ENCODE assay signal across 10 cellular contexts in the genomic region with DNA sequence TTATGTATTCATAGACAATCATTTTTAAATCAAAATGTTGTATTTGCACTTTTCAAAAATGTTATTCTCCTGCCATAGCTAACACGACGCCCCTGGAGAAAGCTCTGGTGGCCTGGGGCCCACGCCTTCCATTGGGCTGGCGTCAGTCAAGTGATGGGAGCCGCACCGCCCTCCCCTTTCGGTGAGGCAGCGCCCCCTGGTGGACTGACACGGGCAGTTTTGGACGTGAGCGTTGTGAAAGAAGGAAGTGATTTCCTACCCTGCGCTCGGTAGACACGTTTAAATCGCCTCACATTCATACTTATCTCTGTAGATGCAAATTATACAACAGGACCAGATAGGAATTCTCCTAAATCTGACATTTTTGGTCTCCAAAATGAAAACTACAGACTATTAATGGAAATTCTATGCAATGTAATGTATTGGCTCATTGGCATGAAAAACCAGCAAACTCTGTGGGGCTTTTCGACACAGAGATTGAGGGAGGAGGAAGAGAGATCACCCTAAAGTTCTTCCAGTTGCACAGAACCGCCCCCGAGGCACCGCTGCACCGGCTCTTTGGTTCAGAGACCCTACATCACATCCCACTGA.
DNase-seq lines count a peak whose midpoint lies in the region; ATAC-seq and TF ChIP-seq lines count a peak whose summit lies in the region.
"Had no signal": no experiment of that assay in that cellular context is flagged by ENCODE, and none has a peak within 500 bp of the region (broad histone marks: within the 10 kb centered on the region; RNA-seq: fewer than 3 reads in every experiment).

No MANE protein-coding gene starts in this region.

- DNase-seq in NOMO-1 (lab: John Stamatoyannopoulos, UW; ENCODE audit: unreplicated experiment in 2 of 2) (peak; percentile 4 to 16), NOMO-1 treated with DMSO at 0.1 percent for 48 hours (lab: John Stamatoyannopoulos, UW; ENCODE audit: unreplicated experiment) (no peak), HCT116 (ENCODE audit: low read depth, low spot score) (no peak), NB4 (ENCODE audit: low read depth) (peak; percentile 78), glomerular endothelial cell (ENCODE audit: extremely low read depth, low read depth, low spot score) (peak; percentile 14), putamen (ENCODE audit: low spot score) (peak; percentile 23), OCI-M2 (lab: John Stamatoyannopoulos, UW; ENCODE audit: unreplicated experiment) (no peak)
- peak; percentile 67 for DNase-seq in activated CD4-positive, alpha-beta memory T cell treated with anti-CD3 and anti-CD28 coated beads for 36 hours

- H3K9me3 ChIP-seq in HCT116 (ENCODE audit: control insufficient read depth in 1 of 2, insufficient read depth in 1 of 2, low read depth in 1 of 2, low read length in 2 of 2): peaks cover 1 to 13% of the 10 kb centered on the region in 2 experiments; a peak in 2 of 4 replicates

- no peak overlapping the region for H3K4me3 Mint-ChIP-seq in activated CD4-positive, alpha-beta memory T cell treated with anti-CD3 and anti-CD28 coated beads for 36 hours
- H3K4me3 Mint-ChIP-seq: CD8-positive, alpha-beta T cell; dendritic cell treated with granulocyte-macrophage colony-stimulating factor and Interleukin-4, amounts not matched to agents 40 ng/mL and 50 ng/mL, for 4 days had no signal

- no peak overlapping the region for H3K27ac ChIP-seq in HCT116 (ENCODE audit: low read depth, low read length)

- no peak overlapping the region for H3K4me3 ChIP-seq in HCT116 (replicated peaks in 1 of 2; ENCODE audit: low read depth in 1 of 2, low read length in 2 of 2)
- H3K4me3 ChIP-seq in NB4 (ENCODE audit: low read depth, low read length): no peak overlapping the region

- H4K20me1 ChIP-seq in HCT116 (ENCODE audit: insufficient read depth): no peaks in the 10 kb centered on the region

- no peaks in the 10 kb centered on the region for H3K36me3 ChIP-seq in HCT116 (ENCODE audit: control insufficient read depth in 1 of 2, insufficient read depth in 2 of 2, low read length in 2 of 2)

- intact Hi-C loops in HCT116 (cut with micrococcal nuclease): no loop called here
- intact Hi-C loops in activated CD4-positive, alpha-beta memory T cell treated with anti-CD3 and anti-CD28 coated beads for 36 hours (cut with micrococcal nuclease): loop anchor here (5.0 kb wide), 1 partner anchor 1409 kb away; no protein-coding TSS in a partner anchor

- CTCF ChIA-PET in HCT116 (lab: Charles Lee): no interaction called here
- CTCF ChIA-PET in activated CD4-positive, alpha-beta memory T cell treated with anti-CD3 and anti-CD28 coated beads for 36 hours (lab: Charles Lee): interaction anchor here (0.5 to 1.2 kb wide), 3 partner anchors 350 to 1637 kb away, joined by 3 to 4 read pairs (median 3); no protein-coding TSS in a partner anchor

- no peaks in the 10 kb centered on the region for H3K27me3 Mint-ChIP-seq in activated CD4-positive, alpha-beta memory T cell treated with anti-CD3 and anti-CD28 coated beads for 36 hours
- H3K27me3 Mint-ChIP-seq: dendritic cell treated with granulocyte-macrophage colony-stimulating factor and Interleukin-4, amounts not matched to agents 40 ng/mL and 50 ng/mL, for 4 days had no signal

- no peak overlapping the region for H3K9ac ChIP-seq in HCT116 (ENCODE audit: low read length)

- TF ChIP-seq POLR2A in HCT116 (IDR thresholded peaks at IDR 0.05; ENCODE audit: borderline replicate concordance, extremely low read depth, insufficient read depth, insufficient read length) (no peak), NB4 (IDR thresholded peaks at IDR 0.05; ENCODE audit: extremely low read depth, insufficient read length) (no peak)

- no peaks in the 10 kb centered on the region for H3K9me2 ChIP-seq in HCT116 (ENCODE audit: insufficient read depth)

- no peak overlapping the region for H3K27ac Mint-ChIP-seq in activated CD4-positive, alpha-beta memory T cell treated with anti-CD3 and anti-CD28 coated beads for 36 hours
- H3K27ac Mint-ChIP-seq: CD8-positive, alpha-beta T cell; dendritic cell treated with granulocyte-macrophage colony-stimulating factor and Interleukin-4, amounts not matched to agents 40 ng/mL and 50 ng/mL, for 4 days had no signal

- RAD21 ChIA-PET in HCT116 (lab: Charles Lee; ENCODE audit: low non-redundant PET in 1 of 2, low total read pairs in 2 of 2, uncharacterized antibody in 2 of 2, unreplicated experiment in 2 of 2): no interaction called here

- no peaks in the 10 kb centered on the region for H3K79me2 ChIP-seq in HCT116 (ENCODE audit: insufficient read depth, low read length)

- no peak overlapping the region for H3K4me2 ChIP-seq in HCT116 (ENCODE audit: low read length)

- BruUV-seq in HCT116 (replicated peaks; lab: Mats Ljungman, UMichigan): no TSS peak

- H3K9me3 Mint-ChIP-seq in activated CD4-positive, alpha-beta memory T cell treated with anti-CD3 and anti-CD28 coated beads for 36 hours: peaks cover 6% of the 10 kb centered on the region
- H3K9me3 Mint-ChIP-seq: CD8-positive, alpha-beta T cell; dendritic cell treated with granulocyte-macrophage colony-stimulating factor and Interleukin-4, amounts not matched to agents 40 ng/mL and 50 ng/mL, for 4 days had no signal

- POLR2A ChIA-PET in HCT116 (lab: Charles Lee): no interaction called here
- POLR2A ChIA-PET in activated CD4-positive, alpha-beta memory T cell treated with anti-CD3 and anti-CD28 coated beads for 36 hours (lab: Charles Lee): no interaction called here

- H2AFZ ChIP-seq in HCT116 (ENCODE audit: low read depth, low read length, poor library complexity, severe bottlenecking): no peak overlapping the region

- TF ChIP-seq CTCF in HCT116 (IDR thresholded peaks at IDR 0.05 in 2 of 3, conservative IDR thresholded peaks at IDR 0.05 in 1 of 3; ENCODE audit: borderline replicate concordance in 1 of 3, insufficient read depth in 1 of 3, low read depth in 2 of 3, low read length in 2 of 3) (peak in 2 of 3 experiments; percentile 40 to 59; a peak in 4 of 6 replicates), NB4 (IDR thresholded peaks at IDR 0.05; ENCODE audit: low read depth, low read length) (peak; percentile 87)

- TF ChIP-seq RAD21 in HCT116 (IDR thresholded peaks at IDR 0.05; ENCODE audit: low read depth): peak; percentile 22; the same call in 1 of the 2 replicates

- no peaks in the 10 kb centered on the region for H3K27me3 ChIP-seq in HCT116 (ENCODE audit: insufficient read depth, low read length)

- ATAC-seq in HCT116: peak; percentile 57
- ATAC-seq: CD8-positive, alpha-beta T cell had no signal

- H3K4me1 Mint-ChIP-seq in activated CD4-positive, alpha-beta memory T cell treated with anti-CD3 and anti-CD28 coated beads for 36 hours (ENCODE audit: low read depth): no peaks in the 10 kb centered on the region

- H3K4me1 ChIP-seq in HCT116 (ENCODE audit: control insufficient read depth in 1 of 2, insufficient read depth in 2 of 2, low read length in 2 of 2): no peaks in the 10 kb centered on the region

- no peaks in the 10 kb centered on the region for H3K36me3 Mint-ChIP-seq in activated CD4-positive, alpha-beta memory T cell treated with anti-CD3 and anti-CD28 coated beads for 36 hours
- H3K36me3 Mint-ChIP-seq: CD8-positive, alpha-beta T cell had no signal

TF ChIP-seq in HCT116, 20 proteins besides CTCF, POLR2A, EP300 and RAD21:
- TF ChIP-seq EZH2 (IDR thresholded peaks at IDR 0.05) (no peak), YY1 (IDR thresholded peaks at IDR 0.05; ENCODE audit: extremely low read depth, insufficient replicate concordance, low read depth, low read length) (no peak), CBX3 (IDR thresholded peaks at IDR 0.05; ENCODE audit: low read depth) (no peak), JUND (IDR thresholded peaks at IDR 0.05) (no peak), POLR2AphosphoS5 (IDR thresholded peaks at IDR 0.05; ENCODE audit: low read depth, low read length) (no peak), SIN3A (IDR thresholded peaks at IDR 0.05; ENCODE audit: low read depth) (no peak), EGR1 (IDR thresholded peaks at IDR 0.05; ENCODE audit: low read depth) (no peak)
- TF ChIP-seq, protein P1, sequence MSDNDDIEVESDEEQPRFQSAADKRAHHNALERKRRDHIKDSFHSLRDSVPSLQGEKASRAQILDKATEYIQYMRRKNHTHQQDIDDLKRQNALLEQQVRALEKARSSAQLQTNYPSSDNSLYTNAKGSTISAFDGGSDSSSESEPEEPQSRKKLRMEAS (IDR thresholded peaks at IDR 0.05): no peak

Comparison
In these comparisons a context has a peak if more than half of its experiments do, and no peak if none do; other contexts are left out.
1. DNase-seq: peak in NOMO-1 (2 of 2), NB4 (single experiment), activated CD4-positive, alpha-beta memory T cell treated with anti-CD3 and anti-CD28 coated beads for 36 hours (single experiment), glomerular endothelial cell (single experiment) and putamen (single experiment); none in NOMO-1 treated with DMSO at 0.1 percent for 48 hours (single experiment), HCT116 (single experiment) and OCI-M2 (single experiment).